ENCODE assay signal across 10 cellular contexts in the genomic region with DNA sequence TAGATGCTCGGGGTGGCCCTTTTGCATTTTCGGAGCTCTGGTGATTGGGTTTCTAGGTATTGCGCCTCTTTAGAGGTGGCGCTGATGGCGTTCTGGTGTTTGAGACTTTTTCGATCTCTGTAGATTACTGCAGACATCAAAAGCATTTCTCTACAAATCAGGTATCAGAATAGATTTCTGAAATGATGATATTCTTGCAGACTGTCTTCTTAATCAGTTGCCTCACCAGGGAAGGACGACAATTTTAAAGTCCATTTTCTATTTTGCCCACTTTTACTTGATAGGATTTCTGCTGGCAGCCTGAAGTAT.
DNase-seq lines count a peak whose midpoint lies in the region; ATAC-seq and TF ChIP-seq lines count a peak whose summit lies in the region.
"Had no signal": no experiment of that assay in that cellular context is flagged by ENCODE, and none has a peak within 500 bp of the region (broad histone marks: within the 10 kb centered on the region; RNA-seq: fewer than 3 reads in every experiment).

No MANE protein-coding gene starts in this region.

- no peak overlapping the region for H3K27ac ChIP-seq in mammary epithelial cell (ENCODE audit: insufficient read depth, low read depth, low read length)
- no peak overlapping the region for H3K27ac ChIP-seq in naive thymus-derived CD4-positive, alpha-beta T cell (ENCODE audit: low read depth, low read length)

- H3K27ac Mint-ChIP-seq in activated naive CD4-positive, alpha-beta T cell treated with anti-CD3 and anti-CD28 coated beads, Interleukin-2, amount 10 ng/mL, durations not matched to agents 7 days and 5 days: no peak overlapping the region
- no peak overlapping the region for H3K27ac Mint-ChIP-seq in activated naive CD4-positive, alpha-beta T cell treated with anti-CD3 and anti-CD28 coated beads, Interleukin-2, amount 50 U/mL, for 72 hours
- peak overlapping the region in 5 of 9 donors; percentile 66 to 85 (median 74) for H3K27ac Mint-ChIP-seq in naive thymus-derived CD4-positive, alpha-beta T cell
- H3K27ac Mint-ChIP-seq in type B pancreatic cell: peak overlapping the region; percentile 92

- peaks cover 83% of the 10 kb centered on the region for H3K27me3 Mint-ChIP-seq in activated naive CD4-positive, alpha-beta T cell treated with anti-CD3 and anti-CD28 coated beads, Interleukin-2, amount 10 ng/mL, durations not matched to agents 7 days and 5 days
- peaks cover 48 to 66% (median 50%) of the 10 kb centered on the region in 5 donors for H3K27me3 Mint-ChIP-seq in naive thymus-derived CD4-positive, alpha-beta T cell
- H3K27me3 Mint-ChIP-seq in type B pancreatic cell: peaks cover 58% of the 10 kb centered on the region

- H3K79me2 ChIP-seq in mammary epithelial cell (ENCODE audit: insufficient read depth, low read length): no peaks in the 10 kb centered on the region

- in situ Hi-C loops in mammary epithelial cell (cut with MboI; ENCODE audit: low sequenced_read_pairs in 2 of 2): no loop called here

- no peaks in the 10 kb centered on the region for H3K36me3 ChIP-seq in mammary epithelial cell (ENCODE audit: insufficient read depth, low read length)
- H3K36me3 ChIP-seq in naive thymus-derived CD4-positive, alpha-beta T cell (ENCODE audit: control insufficient read depth in 2 of 3, insufficient read depth in 3 of 3, low read length in 3 of 3): no peaks in the 10 kb centered on the region

- no peak for TF ChIP-seq CTCF in mammary epithelial cell (conservative IDR thresholded peaks at IDR 0.05 in 1 of 2, IDR thresholded peaks at IDR 0.05 in 1 of 2; ENCODE audit: extremely low read depth in 1 of 2, insufficient read depth in 1 of 2, low read depth in 1 of 2, low read length in 2 of 2)
- no peak for TF ChIP-seq CTCF in type B pancreatic cell (conservative IDR thresholded peaks at IDR 0.05)

- H4K20me1 ChIP-seq in mammary epithelial cell (ENCODE audit: insufficient read depth, low read length): peaks cover 3% of the 10 kb centered on the region

- H3K9me3 Mint-ChIP-seq in activated naive CD4-positive, alpha-beta T cell treated with anti-CD3 and anti-CD28 coated beads, Interleukin-2, amount 10 ng/mL, durations not matched to agents 7 days and 5 days: no peaks in the 10 kb centered on the region
- H3K9me3 Mint-ChIP-seq in activated naive CD4-positive, alpha-beta T cell treated with anti-CD3 and anti-CD28 coated beads, Interleukin-2, amount 50 U/mL, for 72 hours: no peaks in the 10 kb centered on the region
- peaks cover 0 to 4% (median 0%) of the 10 kb centered on the region in 11 donors for H3K9me3 Mint-ChIP-seq in naive thymus-derived CD4-positive, alpha-beta T cell
- no peaks in the 10 kb centered on the region for H3K9me3 Mint-ChIP-seq in type B pancreatic cell

- no peaks in the 10 kb centered on the region for H3K36me3 Mint-ChIP-seq in activated naive CD4-positive, alpha-beta T cell treated with anti-CD3 and anti-CD28 coated beads, Interleukin-2, amount 10 ng/mL, durations not matched to agents 7 days and 5 days
- peaks cover 0 to 5% of the 10 kb centered on the region in 2 donors for H3K36me3 Mint-ChIP-seq in activated naive CD4-positive, alpha-beta T cell treated with anti-CD3 and anti-CD28 coated beads, Interleukin-2, amount 50 U/mL, for 72 hours
- no peaks in the 10 kb centered on the region for H3K36me3 Mint-ChIP-seq in naive thymus-derived CD4-positive, alpha-beta T cell
- no peaks in the 10 kb centered on the region for H3K36me3 Mint-ChIP-seq in type B pancreatic cell

- intact Hi-C loops in mammary epithelial cell (cut with micrococcal nuclease): loop anchor here (5.0 kb wide), 1 partner anchor 46 kb away; no protein-coding TSS in a partner anchor
- intact Hi-C loops in naive thymus-derived CD4-positive, alpha-beta T cell (cut with micrococcal nuclease): loop anchor here in 1 of 2 donors (2.0 kb wide), 1 partner anchor 77 kb away; no protein-coding TSS in a partner anchor

- WGBS in mammary epithelial cell (ENCODE audit: low coverage, missing lambda C conversion rate): 13% methylated on average over 7 of the region's 7 CpGs

- no peaks in the 10 kb centered on the region for H3K9me3 ChIP-seq in mammary epithelial cell (replicated peaks; ENCODE audit: insufficient read depth, low read length)
- no peaks in the 10 kb centered on the region for H3K9me3 ChIP-seq in naive thymus-derived CD4-positive, alpha-beta T cell (ENCODE audit: control insufficient read depth in 2 of 3, low read length in 3 of 3)

- H2AFZ ChIP-seq in mammary epithelial cell (ENCODE audit: low read depth, low read length): peak overlapping the region; percentile 47

- no TSS peak for BruUV-seq in mammary epithelial cell (replicated peaks; lab: Mats Ljungman, UMichigan)

- peak overlapping the region; percentile 59 for H3K4me3 Mint-ChIP-seq in activated naive CD4-positive, alpha-beta T cell treated with anti-CD3 and anti-CD28 coated beads, Interleukin-2, amount 10 ng/mL, durations not matched to agents 7 days and 5 days
- H3K4me3 Mint-ChIP-seq in naive thymus-derived CD4-positive, alpha-beta T cell: peak overlapping the region; percentile 68 to 89 (median 84)
- H3K4me3 Mint-ChIP-seq in type B pancreatic cell: peak overlapping the region; percentile 88

- no peak for ATAC-seq in activated naive CD4-positive, alpha-beta T cell treated with anti-CD3 and anti-CD28 coated beads, Interleukin-2, amount 50 U/mL, for 72 hours
- no peak for ATAC-seq in naive thymus-derived CD4-positive, alpha-beta T cell
- no peak for ATAC-seq in GM19467 (IDR thresholded peaks at IDR 0.05; ENCODE audit: unreplicated experiment)
- ATAC-seq in GM21786 (IDR thresholded peaks at IDR 0.05; ENCODE audit: unreplicated experiment): no peak

- H3K4me2 ChIP-seq in mammary epithelial cell (ENCODE audit: insufficient read depth, low read depth, low read length): peak overlapping the region; percentile 95

- no peak overlapping the region for H3K9ac ChIP-seq in mammary epithelial cell (ENCODE audit: insufficient read depth, low read length)

- peaks cover 11% of the 10 kb centered on the region for H3K4me1 Mint-ChIP-seq in activated naive CD4-positive, alpha-beta T cell treated with anti-CD3 and anti-CD28 coated beads, Interleukin-2, amount 10 ng/mL, durations not matched to agents 7 days and 5 days
- H3K4me1 Mint-ChIP-seq in naive thymus-derived CD4-positive, alpha-beta T cell: peaks cover 3 to 26% (median 7%) of the 10 kb centered on the region in 7 donors
- peaks cover 16% of the 10 kb centered on the region for H3K4me1 Mint-ChIP-seq in type B pancreatic cell (ENCODE audit: unreplicated experiment)

- CTCF ChIA-PET in activated naive CD4-positive, alpha-beta T cell treated with anti-CD3 and anti-CD28 coated beads, Interleukin-2, amount 10 ng/mL, durations not matched to agents 7 days and 5 days (lab: Charles Lee): interaction anchor here (0.7 kb wide), 1 partner anchor 47 kb away, joined by 3 read pairs; no protein-coding TSS in a partner anchor
- CTCF ChIA-PET in mammary epithelial cell (lab: Charles Lee; ENCODE audit: low non-redundant PET): no interaction called here
- CTCF ChIA-PET in naive thymus-derived CD4-positive, alpha-beta T cell (lab: Charles Lee): no interaction called here

- dilution Hi-C loops in mammary epithelial cell (cut with HindIII; ENCODE audit: low sequenced_read_pairs): loop anchor here (5.0 kb wide), 1 partner anchor 51 kb away; no protein-coding TSS in a partner anchor

- peaks cover 20% of the 10 kb centered on the region for H3K27me3 ChIP-seq in mammary epithelial cell (ENCODE audit: insufficient read depth, low read length)
- H3K27me3 ChIP-seq in naive thymus-derived CD4-positive, alpha-beta T cell (ENCODE audit: control insufficient read depth in 2 of 2, insufficient read depth in 2 of 2, low read length in 2 of 2): peaks cover 0 to 27% of the 10 kb centered on the region in 2 donors

- peak overlapping the region in 1 of 3 experiments; percentile 35 for H3K4me3 ChIP-seq in mammary epithelial cell (replicated peaks in 1 of 3; ENCODE audit: insufficient read depth in 1 of 3, low read depth in 2 of 3, low read length in 3 of 3)
- no peak overlapping the region for H3K4me3 ChIP-seq in naive thymus-derived CD4-positive, alpha-beta T cell (ENCODE audit: low read length)

- H3K4me1 ChIP-seq in mammary epithelial cell (ENCODE audit: insufficient read depth, low read length): peaks cover 5% of the 10 kb centered on the region
- peaks cover 0 to 8% of the 10 kb centered on the region in 2 donors for H3K4me1 ChIP-seq in naive thymus-derived CD4-positive, alpha-beta T cell (ENCODE audit: control insufficient read depth in 2 of 2, insufficient read depth in 2 of 2, low read length in 2 of 2)

- DNase-seq in activated naive CD4-positive, alpha-beta T cell treated with anti-CD3 and anti-CD28 coated beads, Interleukin-2, amount 10 ng/mL, durations not matched to agents 7 days and 5 days: no peak
- no peak for DNase-seq in activated naive CD4-positive, alpha-beta T cell treated with anti-CD3 and anti-CD28 coated beads, Interleukin-2, amount 50 U/mL, for 72 hours (ENCODE audit: low spot score in 2 of 2)
- DNase-seq in mammary epithelial cell (peak; percentile 8), type B pancreatic cell (ENCODE audit: extremely low spot score, unreplicated experiment) (no peak), SW480 (ENCODE audit: low spot score) (no peak)
- DNase-seq in naive thymus-derived CD4-positive, alpha-beta T cell: peak in 1 of 9 donors; percentile 9
- DNase-seq: NCI-H1092 treated with DMSO at 0.1 percent for 48 hours, SIG-M5 had no signal

- POLR2A ChIA-PET in naive thymus-derived CD4-positive, alpha-beta T cell (lab: Charles Lee): no interaction called here

Comparison
In these comparisons a context has a peak if more than half of its experiments do, and no peak if none do; other contexts are left out.
1. H3K27ac Mint-ChIP-seq: peak in naive thymus-derived CD4-positive, alpha-beta T cell (5 of 9) and type B pancreatic cell (single experiment); none in activated naive CD4-positive, alpha-beta T cell treated with anti-CD3 and anti-CD28 coated beads, Interleukin-2, amount 10 ng/mL, durations not matched to agents 7 days and 5 days (single experiment) and activated naive CD4-positive, alpha-beta T cell treated with anti-CD3 and anti-CD28 coated beads, Interleukin-2, amount 50 U/mL, for 72 hours (0 of 2).
2. Peak in every context shown above with its lines, with median percentiles within 50 percentile points of each other: H3K4me3 Mint-ChIP-seq.